Comparison of ENCODE assay signal across 12 cellular contexts in the genomic region with DNA sequence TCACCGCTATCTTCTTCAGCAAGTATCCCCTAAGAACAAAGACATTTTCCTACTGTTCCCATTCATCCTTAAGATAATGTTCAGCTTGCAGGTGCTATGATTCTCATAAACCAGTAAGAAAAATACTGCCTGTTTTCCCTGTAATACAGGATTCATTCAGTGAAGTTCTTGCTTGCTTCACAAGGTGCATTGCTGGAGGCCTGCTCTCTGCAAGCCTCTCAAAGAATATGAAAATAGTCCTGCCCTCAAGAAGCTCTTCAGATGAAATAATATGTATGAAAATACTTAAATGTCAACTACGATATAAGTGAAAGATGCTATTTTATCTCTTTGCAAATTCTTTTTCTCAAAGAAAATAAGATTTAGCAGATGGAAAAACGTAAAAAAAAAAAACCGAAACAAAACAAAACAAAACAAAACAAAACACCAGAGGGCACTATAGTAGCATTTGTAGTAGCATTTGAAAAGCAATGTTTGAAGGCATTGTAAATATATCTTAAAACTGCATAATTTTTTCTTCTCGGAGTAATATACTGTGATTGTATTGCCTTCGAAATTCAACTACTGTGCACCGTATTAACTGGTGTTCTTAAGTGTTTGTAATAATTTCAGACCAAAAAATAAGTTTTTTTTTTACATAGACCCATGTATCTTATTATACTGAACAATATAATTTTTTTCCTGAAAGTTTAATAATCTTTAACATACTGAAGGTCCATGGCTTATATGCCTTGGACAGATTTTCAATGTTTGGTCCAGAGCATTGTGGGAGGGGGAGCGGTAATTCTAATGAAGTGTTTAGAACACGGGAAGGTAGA. TPM values are rescaled to one million over a fixed set of nuclear protein-coding genes. Genes with fewer than 3 reads are reported as not detected.
DNase-seq lines count a peak whose midpoint lies in the region; ATAC-seq, FAIRE-seq and TF ChIP-seq lines count a peak whose summit lies in the region.
"Had no signal": no experiment of that assay in that cellular context is flagged by ENCODE, and none has a peak within 500 bp of the region (broad histone marks: within the 10 kb centered on the region; RNA-seq: fewer than 3 reads in every experiment).

No MANE protein-coding gene starts in this region.

- H3K4me3 Mint-ChIP-seq in endodermal cell, result no peak overlapping the region
- H3K4me3 Mint-ChIP-seq: central memory CD8-positive, alpha-beta T cell; naive thymus-derived CD4-positive, alpha-beta T cell; stimulated activated naive CD8-positive, alpha-beta T cell treated with anti-CD3 and anti-CD28 coated beads, Interleukin-15, Interleukin-2, amounts not matched to agents 100 ng/mL and 50 ng/mL, for 24 hours had no signal

- no peak overlapping the region for H3K27ac Mint-ChIP-seq in endodermal cell
- H3K27ac Mint-ChIP-seq: stimulated activated naive CD8-positive, alpha-beta T cell treated with anti-CD3 and anti-CD28 coated beads, Interleukin-15, Interleukin-2, amounts not matched to agents 100 ng/mL and 50 ng/mL, for 24 hours had no signal

- no peaks in the 10 kb centered on the region for H3K4me1 Mint-ChIP-seq in endodermal cell
- H3K4me1 Mint-ChIP-seq: central memory CD8-positive, alpha-beta T cell; naive thymus-derived CD4-positive, alpha-beta T cell had no signal

- peaks cover 10% of the 10 kb centered on the region for H3K9me3 Mint-ChIP-seq in endodermal cell
- H3K9me3 Mint-ChIP-seq: central memory CD8-positive, alpha-beta T cell; naive thymus-derived CD4-positive, alpha-beta T cell; stimulated activated naive CD8-positive, alpha-beta T cell treated with anti-CD3 and anti-CD28 coated beads, Interleukin-15, Interleukin-2, amounts not matched to agents 100 ng/mL and 50 ng/mL, for 24 hours had no signal

- WGBS in endodermal cell (ENCODE audit: insufficient coverage in 1 of 2, insufficient read length in 1 of 2), 2 experiments, result 96 to 100% methylated on average over 1 to 3 of the region's 9 CpGs

- H3K4me1 ChIP-seq in endodermal cell (ENCODE audit: control insufficient read depth, insufficient read depth, low read length), result no peaks in the 10 kb centered on the region

- H3K9me3 ChIP-seq in endodermal cell (ENCODE audit: control insufficient read depth, low read length), result peaks cover 7% of the 10 kb centered on the region

- H3K36me3 Mint-ChIP-seq in endodermal cell (ENCODE audit: low read depth), result peaks cover 5% of the 10 kb centered on the region

- H3K4me3 ChIP-seq in endodermal cell (ENCODE audit: low read length) (no peak overlapping the region), retinal pigment epithelial cell (ENCODE audit: low read length) (no peak overlapping the region)

- TF ChIP-seq CTCF in endodermal cell (conservative IDR thresholded peaks at IDR 0.05) (peak; percentile 59), retinal pigment epithelial cell (conservative IDR thresholded peaks at IDR 0.05; ENCODE audit: low read depth, low read length) (peak; percentile 28)

- no peaks in the 10 kb centered on the region for H3K36me3 ChIP-seq in endodermal cell (ENCODE audit: control insufficient read depth, insufficient read depth, low read length)

- ATAC-seq in HG02885 (IDR thresholded peaks at IDR 0.05; ENCODE audit: poor library complexity, unreplicated experiment), result no peak
- ATAC-seq: naive thymus-derived CD4-positive, alpha-beta T cell had no signal

- FAIRE-seq in urothelium cell line (lab: Jason Lieb, UNC), result no peak

- no peak overlapping the region for H3K27ac ChIP-seq in endodermal cell (ENCODE audit: low read depth, low read length)

- no peak overlapping the region for H3K9ac ChIP-seq in endodermal cell (ENCODE audit: extremely low read depth, low read length, poor library complexity, severe bottlenecking)

- no peaks in the 10 kb centered on the region for H3K27me3 ChIP-seq in endodermal cell (ENCODE audit: control insufficient read depth, insufficient read depth, low read length, poor library complexity, severe bottlenecking)

- DNase-seq in NCI-H510A treated with DMSO at 0.1 percent for 48 hours (lab: John Stamatoyannopoulos, UW), result peak; percentile 7
- no peak for DNase-seq in NCI-H510A (lab: John Stamatoyannopoulos, UW)
- peak; percentile 5 for DNase-seq in NCI-H69 (lab: John Stamatoyannopoulos, UW)
- DNase-seq in endodermal cell, result no peak
- no peak for DNase-seq in retinal pigment epithelial cell (ENCODE audit: low read depth)
- no peak for DNase-seq in urothelium cell line (ENCODE audit: low spot score)
- DNase-seq in stimulated activated CD8-positive, alpha-beta memory T cell treated with anti-CD3 and anti-CD28 coated beads, Interleukin-4, amount 100 ng/mL, for 48 hours, result no peak
- DNase-seq: C1 segment of cervical spinal cord had no signal

- no peaks in the 10 kb centered on the region for H3K27me3 Mint-ChIP-seq in endodermal cell (ENCODE audit: insufficient read depth)
- H3K27me3 Mint-ChIP-seq: central memory CD8-positive, alpha-beta T cell; stimulated activated naive CD8-positive, alpha-beta T cell treated with anti-CD3 and anti-CD28 coated beads, Interleukin-15, Interleukin-2, amounts not matched to agents 100 ng/mL and 50 ng/mL, for 24 hours had no signal

RNA-seq across cellular contexts. Expression of a gene that starts 26.0 kb away (rescaled TPM):
- not detected for total RNA-seq in endodermal cell
- not detected for polyA plus RNA-seq in endodermal cell (2013, experiment 1 of 2)
- polyA plus RNA-seq in endodermal cell (2013, experiment 2 of 2), result not detected
- total RNA-seq: naive thymus-derived CD4-positive, alpha-beta T cell had no signal
- polyA plus RNA-seq: naive thymus-derived CD4-positive, alpha-beta T cell had no signal

RNA-seq across cellular contexts. Expression of a gene that starts 29.5 kb away (rescaled TPM):
- total RNA-seq in endodermal cell, result 100 to 1,000 TPM; 272 to 317 TPM
- polyA plus RNA-seq in endodermal cell (2013, experiment 1 of 2), result 218 TPM
- polyA plus RNA-seq in endodermal cell (2013, experiment 2 of 2), result 203 TPM

Comparison
In these comparisons a context has a peak if more than half of its experiments do, and no peak if none do; other contexts are left out.
1. DNase-seq: peak in NCI-H510A treated with DMSO at 0.1 percent for 48 hours (single experiment) and NCI-H69 (single experiment); none in NCI-H510A (single experiment), endodermal cell (single experiment), retinal pigment epithelial cell (single experiment), urothelium cell line (single experiment) and stimulated activated CD8-positive, alpha-beta memory T cell treated with anti-CD3 and anti-CD28 coated beads, Interleukin-4, amount 100 ng/mL, for 48 hours (single experiment).